In the genomic region with DNA sequence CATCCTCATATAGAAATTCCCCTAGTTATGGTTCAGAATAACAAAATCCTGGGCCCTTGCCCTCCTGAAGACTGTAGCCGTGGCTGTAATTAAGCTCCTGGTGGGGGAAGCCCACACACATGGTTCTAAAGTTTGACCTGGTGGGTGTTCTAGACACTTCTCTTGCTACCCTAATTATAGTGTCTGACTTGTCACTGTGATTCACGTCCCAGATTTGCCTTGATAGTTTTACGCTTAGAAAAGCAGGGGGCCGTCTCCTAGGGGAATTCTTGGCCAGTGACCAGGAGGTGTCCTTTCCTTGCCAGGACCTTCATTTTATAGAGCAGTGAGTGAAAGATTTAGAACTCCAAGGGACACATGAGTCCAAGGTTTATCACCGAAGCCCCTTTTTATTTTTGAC, we compare ENCODE assay signal across 13 cellular contexts. TPM values are rescaled to one million over a fixed set of nuclear protein-coding genes. Genes with fewer than 3 reads are reported as not detected.
DNase-seq lines count a peak whose midpoint lies in the region; ATAC-seq and TF ChIP-seq lines count a peak whose summit lies in the region.
"Had no signal": no experiment of that assay in that cellular context is flagged by ENCODE, and none has a peak within 500 bp of the region (broad histone marks: within the 10 kb centered on the region; RNA-seq: fewer than 3 reads in every experiment).

No MANE protein-coding gene starts in this region.

- no peak overlapping the region for H4K91ac ChIP-seq in mesenchymal stem cell (ENCODE audit: low read length)

- H2AK5ac ChIP-seq in mesenchymal stem cell (ENCODE audit: low read length, severe bottlenecking) = no peak overlapping the region

- no peak overlapping the region for H2BK120ac ChIP-seq in mesenchymal stem cell (ENCODE audit: low read depth, low read length)

- H2BK12ac ChIP-seq in mesenchymal stem cell (ENCODE audit: low read length in 2 of 2) = no peak overlapping the region

- no peak overlapping the region for H4K8ac ChIP-seq in mesenchymal stem cell (ENCODE audit: low read length)

- H2BK5ac ChIP-seq in mesenchymal stem cell (ENCODE audit: low read depth, low read length, poor library complexity, severe bottlenecking) = no peak overlapping the region

- H3K27ac ChIP-seq in skeletal muscle tissue (ENCODE audit: low read depth, low read length) = peak overlapping the region; percentile 14
- no peak overlapping the region for H3K27ac ChIP-seq in mesenchymal stem cell (ENCODE audit: low read length, poor library complexity, severe bottlenecking)
- H3K27ac ChIP-seq: 22Rv1, hepatocyte had no signal

- no peak overlapping the region for H3K4ac ChIP-seq in mesenchymal stem cell (ENCODE audit: low read depth in 1 of 2, low read length in 2 of 2)

- TF ChIP-seq CTCF in astrocyte of the spinal cord (IDR thresholded peaks at IDR 0.05; ENCODE audit: low read depth, low read length) = no peak

- H3K36me3 ChIP-seq in skeletal muscle tissue (ENCODE audit: control insufficient read depth in 3 of 3, insufficient read depth in 3 of 3, low read length in 3 of 3) (peaks cover 43 to 48% (median 43%) of the 10 kb centered on the region in 3 donors), mesenchymal stem cell (ENCODE audit: control insufficient read depth in 1 of 2, insufficient read depth in 2 of 2, low read depth in 1 of 2, low read length in 2 of 2) (peaks cover 57 to 63% of the 10 kb centered on the region in 2 experiments)

- DNase-seq in NCI-H1105 (lab: John Stamatoyannopoulos, UW) (peak; percentile 4), NCI-H1105 treated with DMSO at 0.1 percent for 48 hours (lab: John Stamatoyannopoulos, UW) (no peak), astrocyte of the spinal cord (ENCODE audit: low read depth, low spot score) (peak; percentile 32), epidermal melanocyte (ENCODE audit: insufficient read length, low spot score) (no peak), T-helper 9 cell (no peak), mesenchymal stem cell (no peak)
- DNase-seq: activated gamma-delta T cell treated with Interleukin-2 at 50 U/mL for 16 hours; stimulated activated CD4-positive, alpha-beta T cell treated with anti-CD3 and anti-CD28 coated beads, Interleukin-15, amount 100 ng/mL, for 24 hours had no signal

- H2AFZ ChIP-seq in mesenchymal stem cell (ENCODE audit: low read depth, low read length) = no peak overlapping the region
- H2AFZ ChIP-seq: hepatocyte had no signal

- H3K14ac ChIP-seq in mesenchymal stem cell (ENCODE audit: low read length in 2 of 2) = no peak overlapping the region

- H3K27me3 ChIP-seq in skeletal muscle tissue (ENCODE audit: control insufficient read depth in 3 of 3, insufficient read depth in 3 of 3, low read length in 3 of 3) (no peaks in the 10 kb centered on the region), mesenchymal stem cell (ENCODE audit: control insufficient read depth in 1 of 2, insufficient read depth in 1 of 2, low read length in 2 of 2) (no peaks in the 10 kb centered on the region)
- H3K27me3 ChIP-seq: hepatocyte had no signal

- H3K79me1 ChIP-seq in mesenchymal stem cell (replicated peaks; ENCODE audit: low read length, poor library complexity, severe bottlenecking) = peaks cover 32% of the 10 kb centered on the region

- no peak overlapping the region for H3K9ac ChIP-seq in skeletal muscle tissue (ENCODE audit: low read depth in 1 of 3, low read length in 3 of 3)
- H3K9ac ChIP-seq in mesenchymal stem cell (ENCODE audit: low read length) = no peak overlapping the region

- H3K4me3 ChIP-seq in astrocyte of the spinal cord (ENCODE audit: low read depth, low read length) (no peak overlapping the region), skeletal muscle tissue (ENCODE audit: low read length in 3 of 3) (no peak overlapping the region), mesenchymal stem cell (ENCODE audit: insufficient read depth in 1 of 2, low read depth in 1 of 2, low read length in 2 of 2) (no peak overlapping the region)
- H3K4me3 ChIP-seq: hepatocyte had no signal

- no peak overlapping the region for H3K18ac ChIP-seq in mesenchymal stem cell (ENCODE audit: low read depth in 1 of 2, low read length in 2 of 2)

- H3K23ac ChIP-seq in mesenchymal stem cell (ENCODE audit: low read length in 2 of 2) = no peak overlapping the region

- H2BK15ac ChIP-seq in mesenchymal stem cell (ENCODE audit: low read depth, poor library complexity, severe bottlenecking) = no peak overlapping the region

- ATAC-seq in HG02870 (IDR thresholded peaks at IDR 0.05; ENCODE audit: unreplicated experiment) = peak; percentile 27
- ATAC-seq: Panc1 had no signal

- in situ Hi-C loops in astrocyte of the spinal cord (cut with HindIII; ENCODE audit: low sequenced_read_pairs) = no loop called here

- H3K4me2 ChIP-seq in mesenchymal stem cell (ENCODE audit: low read length, poor library complexity, severe bottlenecking) = no peak overlapping the region
- H3K4me2 ChIP-seq: hepatocyte had no signal

- 87% methylated on average over 5 of the region's 5 CpGs for WGBS in mesenchymal stem cell

- H3K9me3 ChIP-seq in skeletal muscle tissue (ENCODE audit: control insufficient read depth in 3 of 3, low read length in 3 of 3) = no peaks in the 10 kb centered on the region
- no peaks in the 10 kb centered on the region for H3K9me3 ChIP-seq in mesenchymal stem cell (ENCODE audit: control insufficient read depth, low read length)

- H3K4me1 ChIP-seq in skeletal muscle tissue (ENCODE audit: control insufficient read depth in 3 of 3, insufficient read depth in 3 of 3, low read length in 3 of 3) (peaks cover 3 to 13% (median 11%) of the 10 kb centered on the region in 3 donors), mesenchymal stem cell (ENCODE audit: control insufficient read depth, insufficient read depth, low read depth, low read length) (peaks cover 15% of the 10 kb centered on the region)

RNA-seq across cellular contexts. Expression of a gene that starts 8.9 kb away (rescaled TPM):
- 23.5 TPM for total RNA-seq in skeletal muscle tissue
- polyA plus RNA-seq in mesenchymal stem cell (2013, experiment 1 of 2) = 110 TPM
- polyA plus RNA-seq in mesenchymal stem cell (2013, experiment 2 of 2) = 107 TPM

RNA-seq across cellular contexts. Expression of a gene that starts 9.8 kb away (rescaled TPM):
- 6.8 TPM for total RNA-seq in skeletal muscle tissue
- 18.2 TPM for polyA plus RNA-seq in mesenchymal stem cell (2013, experiment 1 of 2)
- 17.4 TPM for polyA plus RNA-seq in mesenchymal stem cell (2013, experiment 2 of 2)

RNA-seq across cellular contexts. Expression of a gene that starts 29.7 kb away (rescaled TPM):
- total RNA-seq in skeletal muscle tissue = 352 TPM
- polyA plus RNA-seq in mesenchymal stem cell (2013, experiment 1 of 2) = 1,831 TPM
- polyA plus RNA-seq in mesenchymal stem cell (2013, experiment 2 of 2) = 1,802 TPM

RNA-seq across cellular contexts. Expression of a gene that starts 36.7 kb away (rescaled TPM):
- 61.6 TPM for total RNA-seq in skeletal muscle tissue
- polyA plus RNA-seq in mesenchymal stem cell (2013, experiment 1 of 2) = 122 TPM
- 129 TPM for polyA plus RNA-seq in mesenchymal stem cell (2013, experiment 2 of 2)

RNA-seq across cellular contexts. Expression of a gene that starts 44.9 kb away (rescaled TPM):
- 2.1 TPM for total RNA-seq in skeletal muscle tissue
- 0.29 TPM for polyA plus RNA-seq in mesenchymal stem cell (2013, experiment 1 of 2)
- 0.38 TPM for polyA plus RNA-seq in mesenchymal stem cell (2013, experiment 2 of 2)

Comparison
In these comparisons a context has a peak if more than half of its experiments do, and no peak if none do; other contexts are left out.
1. DNase-seq: peak in NCI-H1105 (single experiment) and astrocyte of the spinal cord (single experiment); none in NCI-H1105 treated with DMSO at 0.1 percent for 48 hours (single experiment), epidermal melanocyte (single experiment), T-helper 9 cell (single experiment) and mesenchymal stem cell (single experiment).